ENCODE assay signal across 15 cellular contexts in the genomic region with DNA sequence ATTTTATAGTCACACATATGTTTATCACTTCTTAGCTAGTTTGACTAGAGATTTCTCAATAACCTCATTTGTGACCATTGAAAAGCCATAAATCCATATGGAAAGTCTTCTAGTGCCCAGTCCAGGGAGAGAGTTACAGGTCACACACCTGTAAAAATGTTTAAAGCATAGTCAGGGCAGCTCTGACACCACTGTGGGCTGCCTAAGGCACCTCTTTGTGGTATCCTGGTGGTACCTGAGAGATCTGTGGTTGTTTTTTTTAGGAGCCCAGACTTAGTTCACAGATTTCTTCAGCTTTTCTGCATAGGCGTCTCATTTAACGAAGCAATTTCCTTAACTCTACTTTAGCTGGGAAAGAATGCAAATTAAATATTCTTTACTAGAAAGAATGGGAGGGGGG.
A peak's percentile ranks its signal among the peaks of the same experiment; 100 is the strongest.
DNase-seq lines count a peak whose midpoint lies in the region; ATAC-seq and TF ChIP-seq lines count a peak whose summit lies in the region.
"Had no signal": no experiment of that assay in that cellular context is flagged by ENCODE, and none has a peak within 500 bp of the region (broad histone marks: within the 10 kb centered on the region; RNA-seq: fewer than 3 reads in every experiment).

No MANE protein-coding gene starts in this region.

- H3K4ac ChIP-seq in H9 (ENCODE audit: low read depth, low read length) = no peak overlapping the region

- ATAC-seq in stimulated activated effector memory CD8-positive, alpha-beta T cell treated with anti-CD3 and anti-CD28 coated beads, Interleukin-12 subunit alpha, Interleukin-12 subunit beta, amount 100 ng/mL, for 72 hours = peak; percentile 21

- H3K79me2 ChIP-seq in H9 (ENCODE audit: insufficient read depth, low read length) (no peaks in the 10 kb centered on the region), PC-9 (ENCODE audit: low read depth) (no peaks in the 10 kb centered on the region)

- H3K4me2 ChIP-seq in H9 (ENCODE audit: insufficient read depth, insufficient read length, low read length) (no peak overlapping the region), PC-9 (no peak overlapping the region)
- H3K4me2 ChIP-seq: BLaER1 had no signal

- CTCF ChIA-PET in PC-9 (lab: Charles Lee) = no interaction called here

- no peak overlapping the region for H4K5ac ChIP-seq in H9 (ENCODE audit: insufficient read length, low read depth, low read length)

- H3K4me1 ChIP-seq in H9 (ENCODE audit: insufficient read depth, low read length) (no peaks in the 10 kb centered on the region), PC-9 (replicated peaks; ENCODE audit: insufficient read depth) (no peaks in the 10 kb centered on the region)
- H3K4me1 ChIP-seq: BLaER1, Caco-2 had no signal

- no peak overlapping the region for H3K23ac ChIP-seq in H9 (ENCODE audit: insufficient read length, low read depth, low read length)

- no peaks in the 10 kb centered on the region for H3F3A ChIP-seq in PC-9 (ENCODE audit: insufficient read depth, low read depth)

- H3K79me1 ChIP-seq in H9 (ENCODE audit: insufficient read depth, low read depth, low read length, poor library complexity, severe bottlenecking) = no peaks in the 10 kb centered on the region

- H3K27me3 Mint-ChIP-seq in H9 (ENCODE audit: low read depth) = no peaks in the 10 kb centered on the region
- H3K27me3 Mint-ChIP-seq in nephron (ENCODE audit: low read depth) = no peaks in the 10 kb centered on the region
- H3K27me3 Mint-ChIP-seq: CD8-positive, alpha-beta memory T cell had no signal

- WGBS in H9 (ENCODE audit: extremely low coverage, insufficient read length, low lambda C conversion rate) = no CpG with 5 or more reads among the region's 2 CpGs

- H3K4me1 Mint-ChIP-seq in H9 = peaks cover 23% of the 10 kb centered on the region in 2 experiments
- H3K4me1 Mint-ChIP-seq in nephron = peaks cover 16% of the 10 kb centered on the region
- no peaks in the 10 kb centered on the region for H3K4me1 Mint-ChIP-seq in stimulated activated effector memory CD8-positive, alpha-beta T cell treated with anti-CD3 and anti-CD28 coated beads, Interleukin-12 subunit alpha, Interleukin-12 subunit beta, amount 100 ng/mL, for 72 hours
- H3K4me1 Mint-ChIP-seq: CD8-positive, alpha-beta memory T cell had no signal

- no peak overlapping the region for H4K8ac ChIP-seq in H9 (replicated peaks; ENCODE audit: insufficient read length, low read depth, low read length)

- H3K27me3 ChIP-seq in H9 (ENCODE audit: insufficient read depth, low read length) = no peaks in the 10 kb centered on the region
- no peaks in the 10 kb centered on the region for H3K27me3 ChIP-seq in PC-9 (ENCODE audit: insufficient read depth, low read depth)
- H3K27me3 ChIP-seq: BLaER1 had no signal

- H3K18ac ChIP-seq in H9 (ENCODE audit: insufficient read length, low read depth, low read length) = no peak overlapping the region

- no peak overlapping the region for H3K4me3 ChIP-seq in PC-9
- H3K4me3 ChIP-seq: BLaER1 had no signal

- DNase-seq in H9 = no peak
- DNase-seq in PC-9 = no peak
- DNase-seq in stimulated activated effector memory CD8-positive, alpha-beta T cell treated with anti-CD3 and anti-CD28 coated beads, Interleukin-12 subunit alpha, Interleukin-12 subunit beta, amount 100 ng/mL, for 72 hours (ENCODE audit: low spot score in 2 of 2) = no peak
- DNase-seq in UCSD-AML1 (lab: John Stamatoyannopoulos, UW; ENCODE audit: unreplicated experiment) = no peak
- DNase-seq in cerebellar nuclear complex (lab: John Stamatoyannopoulos, UW) = no peak
- DNase-seq in hepatic stellate cell (ENCODE audit: low spot score) = no peak
- DNase-seq: 8988T; AML-193; Caco-2; CD8-positive, alpha-beta memory T cell; DND-41; GF-D8 had no signal

- no peak overlapping the region for H2BK12ac ChIP-seq in H9 (ENCODE audit: insufficient read length, low read depth, low read length)

- no peak overlapping the region for H2AFZ ChIP-seq in H9 (ENCODE audit: low read length)
- H2AFZ ChIP-seq in PC-9 = 0 out of 2 replicates have a peak overlapping the region, but pooled peaks have one; percentile 26

- no peak overlapping the region for H2BK120ac ChIP-seq in H9 (ENCODE audit: low read depth, low read length, poor library complexity, severe bottlenecking)

- no peaks in the 10 kb centered on the region for H3K36me3 ChIP-seq in PC-9 (ENCODE audit: low read depth)
- H3K36me3 ChIP-seq: BLaER1 had no signal

- TF ChIP-seq CTCF in H9 (conservative IDR thresholded peaks at IDR 0.05) (no peak), PC-9 (conservative IDR thresholded peaks at IDR 0.05) (no peak), nephron (IDR thresholded peaks at IDR 0.05; ENCODE audit: unreplicated experiment in 3 of 3) (no peak)

- no TSS peak for BruUV-seq in PC-9 (replicated peaks; lab: Mats Ljungman, UMichigan)

- H3T11ph ChIP-seq in H9 (ENCODE audit: low read length) = no peak overlapping the region

- no peaks in the 10 kb centered on the region for H3K9me3 ChIP-seq in H9 (ENCODE audit: control insufficient read depth, low read depth, low read length)
- H3K9me3 ChIP-seq in PC-9 (ENCODE audit: insufficient read depth, low read depth) = peaks cover 3% of the 10 kb centered on the region; the same call in 1 of the 2 replicates
- H3K9me3 ChIP-seq: BLaER1, Caco-2 had no signal

- POLR2A ChIA-PET in PC-9 (lab: Charles Lee; ENCODE audit: unreplicated experiment) = no interaction called here

- no peak overlapping the region for H3K14ac ChIP-seq in H9 (ENCODE audit: insufficient read depth, low read length)

- intact Hi-C loops in PC-9 (cut with micrococcal nuclease; ENCODE audit: unreplicated experiment) = no loop called here

- H3K27ac Mint-ChIP-seq in H9 (peak overlapping the region in 2 of 3 experiments; percentile 53; a peak in 3 of 7 replicates), nephron (peak overlapping the region; percentile 67 to 90 (median 72))
- H3K27ac Mint-ChIP-seq in stimulated activated effector memory CD8-positive, alpha-beta T cell treated with anti-CD3 and anti-CD28 coated beads, Interleukin-12 subunit alpha, Interleukin-12 subunit beta, amount 100 ng/mL, for 72 hours = no peak overlapping the region
- H3K27ac Mint-ChIP-seq: CD8-positive, alpha-beta memory T cell had no signal

- H3K9me3 Mint-ChIP-seq in H9 (no peaks in the 10 kb centered on the region), nephron (no peaks in the 10 kb centered on the region)
- H3K9me3 Mint-ChIP-seq in stimulated activated effector memory CD8-positive, alpha-beta T cell treated with anti-CD3 and anti-CD28 coated beads, Interleukin-12 subunit alpha, Interleukin-12 subunit beta, amount 100 ng/mL, for 72 hours = peaks cover 4% of the 10 kb centered on the region

- no peak overlapping the region for H2AK5ac ChIP-seq in H9 (ENCODE audit: insufficient read length, low read length)

- H2BK20ac ChIP-seq in H9 (ENCODE audit: low read depth, low read length, poor library complexity, severe bottlenecking) = no peak overlapping the region

- H3K56ac ChIP-seq in H9 (ENCODE audit: insufficient read length, low read depth, low read length) = no peak overlapping the region

- H4K20me1 ChIP-seq in H9 (ENCODE audit: control insufficient read depth, insufficient read depth, insufficient read length) (no peaks in the 10 kb centered on the region), PC-9 (ENCODE audit: insufficient read depth) (no peaks in the 10 kb centered on the region)
- H4K20me1 ChIP-seq: BLaER1 had no signal

- no peaks in the 10 kb centered on the region for H3K23me2 ChIP-seq in H9 (ENCODE audit: insufficient read length, low read depth, low read length, poor library complexity, severe bottlenecking)

- H3K27ac ChIP-seq in H9 (ENCODE audit: insufficient read length, low read depth, low read length) (no peak overlapping the region), PC-9 (no peak overlapping the region)
- H3K27ac ChIP-seq: BLaER1, HL-60 had no signal

- no peaks in the 10 kb centered on the region for H3K9me2 ChIP-seq in PC-9 (ENCODE audit: insufficient read depth)

- no peak overlapping the region for H4K91ac ChIP-seq in H9 (ENCODE audit: insufficient read length, low read depth, low read length)

- no peak overlapping the region for H2BK5ac ChIP-seq in H9 (ENCODE audit: insufficient read length, low read length)

- H3K4me3 Mint-ChIP-seq in H9 = no peak overlapping the region; a peak in 1 of 5 replicates
- no peak overlapping the region for H3K4me3 Mint-ChIP-seq in nephron
- H3K4me3 Mint-ChIP-seq in stimulated activated effector memory CD8-positive, alpha-beta T cell treated with anti-CD3 and anti-CD28 coated beads, Interleukin-12 subunit alpha, Interleukin-12 subunit beta, amount 100 ng/mL, for 72 hours = no peak overlapping the region
- H3K4me3 Mint-ChIP-seq: CD8-positive, alpha-beta memory T cell had no signal

- H3K36me3 Mint-ChIP-seq in H9 (ENCODE audit: insufficient read depth in 1 of 3, low read depth in 3 of 3) = no peaks in the 10 kb centered on the region
- H3K36me3 Mint-ChIP-seq in nephron (ENCODE audit: low read depth) = no peaks in the 10 kb centered on the region
- H3K36me3 Mint-ChIP-seq in stimulated activated effector memory CD8-positive, alpha-beta T cell treated with anti-CD3 and anti-CD28 coated beads, Interleukin-12 subunit alpha, Interleukin-12 subunit beta, amount 100 ng/mL, for 72 hours = no peaks in the 10 kb centered on the region
- H3K36me3 Mint-ChIP-seq: CD8-positive, alpha-beta memory T cell had no signal

- H2BK15ac ChIP-seq in H9 (ENCODE audit: low read depth, low read length) = no peak overlapping the region

- H3K9ac ChIP-seq in H9 (ENCODE audit: extremely low read depth, insufficient read length, low read length) = no peak overlapping the region
- H3K9ac ChIP-seq: BLaER1 had no signal
